ENCODE assay signal across 8 cellular contexts in the genomic region with DNA sequence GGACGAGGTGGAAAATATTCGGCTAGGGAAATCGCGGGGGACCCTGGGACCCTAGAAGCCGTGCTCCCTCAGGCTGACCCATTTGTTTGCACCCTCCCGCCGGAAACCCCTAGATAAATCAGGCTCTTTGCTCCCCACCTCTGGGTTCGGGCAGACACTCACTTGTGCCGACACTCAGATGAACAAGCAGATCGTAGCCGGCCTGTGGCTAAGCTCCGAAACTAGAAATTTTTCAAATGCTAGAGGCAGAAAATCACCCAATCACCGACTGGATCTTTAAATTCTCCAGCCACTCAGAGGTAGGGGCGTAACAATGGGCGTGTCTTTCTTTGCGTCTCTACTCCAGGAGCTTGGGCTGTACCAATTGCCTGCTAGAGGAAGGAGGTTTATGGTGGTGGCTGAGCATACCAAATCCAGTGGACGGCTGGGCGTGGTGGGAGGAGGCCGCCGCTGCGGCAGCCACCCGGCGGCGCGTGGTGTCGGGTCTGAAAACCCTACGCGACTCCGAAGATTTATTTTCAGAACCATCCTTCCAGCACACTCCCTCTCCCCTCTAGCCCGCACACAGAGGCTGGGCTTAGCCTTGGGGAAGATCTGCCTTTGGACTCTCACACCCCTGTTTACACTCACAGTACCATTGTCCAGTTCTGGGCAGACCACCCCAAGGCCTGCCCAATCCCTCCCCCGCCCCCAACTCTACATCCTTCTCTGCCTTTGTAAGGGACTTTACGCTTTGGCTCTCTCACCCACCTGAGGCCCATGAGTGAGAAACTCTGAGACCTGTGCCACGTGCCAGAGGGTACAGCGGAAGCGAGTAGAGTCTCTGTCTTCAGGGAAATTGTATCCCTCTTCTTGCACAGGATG. TPM values are rescaled to one million over a fixed set of nuclear protein-coding genes. Genes with fewer than 3 reads are reported as not detected.
DNase-seq lines count a peak whose midpoint lies in the region; ATAC-seq and TF ChIP-seq lines count a peak whose summit lies in the region.

Gene PIF1 (minus strand): TSS at position 217 of the 864 bp plus-strand sequence. CDS start 1,312 bp downstream, outside the sequence.

- peak within 1 kb of the TSS; percentile 56 for H3K27ac ChIP-seq in urinary bladder (ENCODE audit: low read depth)

- ATAC-seq in GM18499 (IDR thresholded peaks at IDR 0.05; ENCODE audit: insufficient read depth, unreplicated experiment): peak; percentile 55
- ATAC-seq in HG02938 (IDR thresholded peaks at IDR 0.05; ENCODE audit: unreplicated experiment): peak; percentile 88
- ATAC-seq in left cardiac atrium: peak; percentile 97 to 98

- H3K4me3 Mint-ChIP-seq in T-helper 1 cell treated with Interleukin-12 subunit alpha and Interleukin-12 subunit beta and Interleukin-4 antibody, amounts not matched to agents 30 μg/mL and 1 μg/mL, for 36 hours: peak within 1 kb of the TSS; percentile 92
- H3K4me3 Mint-ChIP-seq in progenitor cell of endocrine pancreas (ENCODE audit: low read depth): peak within 1 kb of the TSS; percentile 80

- no peaks in the 10 kb centered on the region for H3K9me3 Mint-ChIP-seq in T-helper 1 cell treated with Interleukin-12 subunit alpha and Interleukin-12 subunit beta and Interleukin-4 antibody, amounts not matched to agents 30 μg/mL and 1 μg/mL, for 36 hours
- no peaks in the 10 kb centered on the region for H3K9me3 Mint-ChIP-seq in progenitor cell of endocrine pancreas (ENCODE audit: low read depth)

- peaks cover 8% of the 10 kb centered on the region for H3K36me3 Mint-ChIP-seq in T-helper 1 cell treated with Interleukin-12 subunit alpha and Interleukin-12 subunit beta and Interleukin-4 antibody, amounts not matched to agents 30 μg/mL and 1 μg/mL, for 36 hours (ENCODE audit: low read depth)
- H3K36me3 Mint-ChIP-seq in progenitor cell of endocrine pancreas (ENCODE audit: insufficient read depth): peaks cover 4% of the 10 kb centered on the region

- H3K36me3 ChIP-seq in urinary bladder (ENCODE audit: insufficient read depth): no peaks in the 10 kb centered on the region

- H3K4me1 Mint-ChIP-seq in T-helper 1 cell treated with Interleukin-12 subunit alpha and Interleukin-12 subunit beta and Interleukin-4 antibody, amounts not matched to agents 30 μg/mL and 1 μg/mL, for 36 hours (ENCODE audit: low read depth): peaks cover 33% of the 10 kb centered on the region
- H3K4me1 Mint-ChIP-seq in progenitor cell of endocrine pancreas (ENCODE audit: low read depth): peaks cover 8% of the 10 kb centered on the region

- peak within 1 kb of the TSS; percentile 17 for H3K4me3 ChIP-seq in urinary bladder (ENCODE audit: low read depth, low read length)

- H3K4me1 ChIP-seq in urinary bladder (ENCODE audit: insufficient read depth): no peaks in the 10 kb centered on the region

- H3K27ac Mint-ChIP-seq in T-helper 1 cell treated with Interleukin-12 subunit alpha and Interleukin-12 subunit beta and Interleukin-4 antibody, amounts not matched to agents 30 μg/mL and 1 μg/mL, for 36 hours: peak within 1 kb of the TSS; percentile 90
- H3K27ac Mint-ChIP-seq in progenitor cell of endocrine pancreas: peak within 1 kb of the TSS; percentile 93

- no peak for TF ChIP-seq CTCF in progenitor cell of endocrine pancreas (IDR thresholded peaks at IDR 0.05; ENCODE audit: unreplicated experiment)

- intact Hi-C loops in left cardiac atrium (cut with DNase I): no loop called here

- WGBS in urinary bladder: 3% methylated on average over 35 of the region's 35 CpGs

- no peaks in the 10 kb centered on the region for H3K27me3 Mint-ChIP-seq in T-helper 1 cell treated with Interleukin-12 subunit alpha and Interleukin-12 subunit beta and Interleukin-4 antibody, amounts not matched to agents 30 μg/mL and 1 μg/mL, for 36 hours (ENCODE audit: low read depth)
- peaks cover 25% of the 10 kb centered on the region for H3K27me3 Mint-ChIP-seq in progenitor cell of endocrine pancreas

- DNase-seq in NCI-H1694 treated with DMSO at 0.1 percent for 48 hours (lab: John Stamatoyannopoulos, UW) (peak; percentile 95), amniotic stem cell (lab: John Stamatoyannopoulos, UW) (peak; percentile 98), left cardiac atrium (peak; percentile 92), progenitor cell of endocrine pancreas (ENCODE audit: low spot score, unreplicated experiment) (peak; percentile 73)

RNA-seq across cellular contexts. Expression of gene PIF1, which starts in this region (rescaled TPM):
- under 1 TPM; 0.47 to 0.94 TPM for total RNA-seq in left cardiac atrium
- 18.9 and 19.6 TPM in 2 replicates for total RNA-seq in progenitor cell of endocrine pancreas
- total RNA-seq in urinary bladder: 4.1 TPM
- 3.1 TPM for polyA plus RNA-seq in urinary bladder

Comparison
In these comparisons a context has a peak if more than half of its experiments do, and no peak if none do; other contexts are left out.
1. Peak in every context shown above with its lines: DNase-seq, ATAC-seq, H3K4me3 ChIP-seq and H3K27ac ChIP-seq.
2. Peak in DNase-seq and ATAC-seq in left cardiac atrium; RNA of the gene not detected or under 1 TPM.